ENCODE assay signal across 2 cellular contexts in the genomic region with DNA sequence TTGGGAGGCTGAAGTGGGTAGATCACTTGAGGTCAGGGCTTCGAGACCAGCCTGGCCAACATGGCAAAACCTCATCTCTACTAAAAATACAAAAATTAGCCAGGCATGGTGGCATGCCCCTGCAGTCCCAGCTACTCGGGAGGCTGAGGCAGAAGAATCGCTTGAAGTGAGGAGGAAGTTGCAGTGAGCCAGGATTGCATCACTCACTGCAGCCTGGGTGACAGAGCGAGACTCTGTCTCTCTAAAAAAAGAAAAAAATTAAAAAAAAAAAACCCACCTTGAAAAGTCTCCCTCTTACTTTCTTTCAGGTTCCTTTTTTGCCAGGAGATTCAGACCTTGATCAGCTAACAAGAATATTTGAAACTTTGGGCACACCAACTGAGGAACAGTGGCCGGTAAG.
A peak's percentile ranks its signal among the peaks of the same experiment; 100 is the strongest.
TF ChIP-seq lines count a peak whose summit lies in the region.

No MANE protein-coding gene starts in this region.

TF ChIP-seq in IMR-90, 13 proteins besides CTCF, POLR2A, EP300 and RAD21:
- no peak for TF ChIP-seq CHD1 (IDR thresholded peaks at IDR 0.05; ENCODE audit: low read depth, low read length)
- TF ChIP-seq, protein P1, sequence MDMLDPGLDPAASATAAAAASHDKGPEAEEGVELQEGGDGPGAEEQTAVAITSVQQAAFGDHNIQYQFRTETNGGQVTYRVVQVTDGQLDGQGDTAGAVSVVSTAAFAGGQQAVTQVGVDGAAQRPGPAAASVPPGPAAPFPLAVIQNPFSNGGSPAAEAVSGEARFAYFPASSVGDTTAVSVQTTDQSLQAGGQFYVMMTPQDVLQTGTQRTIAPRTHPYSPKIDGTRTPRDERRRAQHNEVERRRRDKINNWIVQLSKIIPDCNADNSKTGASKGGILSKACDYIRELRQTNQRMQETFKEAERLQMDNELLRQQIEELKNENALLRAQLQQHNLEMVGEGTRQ (IDR thresholded peaks at IDR 0.05; ENCODE audit: low read depth, low read length): no peak
- TF ChIP-seq FOS (IDR thresholded peaks at IDR 0.05; ENCODE audit: low read depth, low read length): no peak
- TF ChIP-seq RFX5 (IDR thresholded peaks at IDR 0.05; ENCODE audit: low read depth, low read length): no peak
- TF ChIP-seq SMC3 (IDR thresholded peaks at IDR 0.05; ENCODE audit: low read depth, low read length): no peak
- TF ChIP-seq CEBPB (IDR thresholded peaks at IDR 0.05; ENCODE audit: low read depth, low read length): no peak
- no peak for TF ChIP-seq NFE2L2 (IDR thresholded peaks at IDR 0.05; ENCODE audit: low read depth, low read length)
- no peak for TF ChIP-seq MAFK (IDR thresholded peaks at IDR 0.05; ENCODE audit: low read depth, low read length)
- TF ChIP-seq MAZ (IDR thresholded peaks at IDR 0.05; ENCODE audit: borderline replicate concordance, low read depth, low read length): no peak
- no peak for TF ChIP-seq BHLHE40 (IDR thresholded peaks at IDR 0.05; ENCODE audit: low read depth, low read length)
- no peak for TF ChIP-seq MXI1 (IDR thresholded peaks at IDR 0.05; ENCODE audit: borderline replicate concordance, low read depth, low read length)
- TF ChIP-seq, protein P2, sequence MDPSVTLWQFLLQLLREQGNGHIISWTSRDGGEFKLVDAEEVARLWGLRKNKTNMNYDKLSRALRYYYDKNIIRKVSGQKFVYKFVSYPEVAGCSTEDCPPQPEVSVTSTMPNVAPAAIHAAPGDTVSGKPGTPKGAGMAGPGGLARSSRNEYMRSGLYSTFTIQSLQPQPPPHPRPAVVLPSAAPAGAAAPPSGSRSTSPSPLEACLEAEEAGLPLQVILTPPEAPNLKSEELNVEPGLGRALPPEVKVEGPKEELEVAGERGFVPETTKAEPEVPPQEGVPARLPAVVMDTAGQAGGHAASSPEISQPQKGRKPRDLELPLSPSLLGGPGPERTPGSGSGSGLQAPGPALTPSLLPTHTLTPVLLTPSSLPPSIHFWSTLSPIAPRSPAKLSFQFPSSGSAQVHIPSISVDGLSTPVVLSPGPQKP (IDR thresholded peaks at IDR 0.05; ENCODE audit: borderline replicate concordance, low read depth, low read length): no peak
- no peak for TF ChIP-seq RCOR1 (IDR thresholded peaks at IDR 0.05; ENCODE audit: insufficient replicate concordance, low read length)

TF ChIP-seq in K562, 482 proteins besides CTCF, POLR2A, EP300 and RAD21:
- no peak for TF ChIP-seq U2AF2 (optimal IDR thresholded peaks at IDR 0.05; ENCODE audit: low read depth, low read length)
- TF ChIP-seq, protein P3, sequence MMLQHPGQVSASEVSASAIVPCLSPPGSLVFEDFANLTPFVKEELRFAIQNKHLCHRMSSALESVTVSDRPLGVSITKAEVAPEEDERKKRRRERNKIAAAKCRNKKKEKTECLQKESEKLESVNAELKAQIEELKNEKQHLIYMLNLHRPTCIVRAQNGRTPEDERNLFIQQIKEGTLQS (IDR thresholded peaks at IDR 0.05): peak; percentile 48; the same call in 1 of the 2 replicates
- TF ChIP-seq, protein P3 (CRISPR knock-in tag; conservative IDR thresholded peaks at IDR 0.05): no peak
- no peak for TF ChIP-seq KAT8 (IDR thresholded peaks at IDR 0.05; ENCODE audit: low read depth)
- TF ChIP-seq CEBPG (CRISPR knock-in tag; IDR thresholded peaks at IDR 0.05): no peak
- peak in 1 of 2 experiments; percentile 43; a peak in 1 of 4 replicates for TF ChIP-seq CEBPG (tag; conservative IDR thresholded peaks at IDR 0.05 in 1 of 2, IDR thresholded peaks at IDR 0.05 in 1 of 2)
- TF ChIP-seq SPI1 (IDR thresholded peaks at IDR 0.05; ENCODE audit: borderline replicate concordance, low read depth, low read length): no peak
- no peak for TF ChIP-seq HNRNPH1 (optimal IDR thresholded peaks at IDR 0.05; ENCODE audit: low read depth, low read length)
- TF ChIP-seq ZNF583 (CRISPR knock-in tag; IDR thresholded peaks at IDR 0.05): no peak
- no peak for TF ChIP-seq SRSF9 (IDR thresholded peaks at IDR 0.05; ENCODE audit: borderline replicate concordance, low read depth, low read length)
- TF ChIP-seq, protein P4, sequence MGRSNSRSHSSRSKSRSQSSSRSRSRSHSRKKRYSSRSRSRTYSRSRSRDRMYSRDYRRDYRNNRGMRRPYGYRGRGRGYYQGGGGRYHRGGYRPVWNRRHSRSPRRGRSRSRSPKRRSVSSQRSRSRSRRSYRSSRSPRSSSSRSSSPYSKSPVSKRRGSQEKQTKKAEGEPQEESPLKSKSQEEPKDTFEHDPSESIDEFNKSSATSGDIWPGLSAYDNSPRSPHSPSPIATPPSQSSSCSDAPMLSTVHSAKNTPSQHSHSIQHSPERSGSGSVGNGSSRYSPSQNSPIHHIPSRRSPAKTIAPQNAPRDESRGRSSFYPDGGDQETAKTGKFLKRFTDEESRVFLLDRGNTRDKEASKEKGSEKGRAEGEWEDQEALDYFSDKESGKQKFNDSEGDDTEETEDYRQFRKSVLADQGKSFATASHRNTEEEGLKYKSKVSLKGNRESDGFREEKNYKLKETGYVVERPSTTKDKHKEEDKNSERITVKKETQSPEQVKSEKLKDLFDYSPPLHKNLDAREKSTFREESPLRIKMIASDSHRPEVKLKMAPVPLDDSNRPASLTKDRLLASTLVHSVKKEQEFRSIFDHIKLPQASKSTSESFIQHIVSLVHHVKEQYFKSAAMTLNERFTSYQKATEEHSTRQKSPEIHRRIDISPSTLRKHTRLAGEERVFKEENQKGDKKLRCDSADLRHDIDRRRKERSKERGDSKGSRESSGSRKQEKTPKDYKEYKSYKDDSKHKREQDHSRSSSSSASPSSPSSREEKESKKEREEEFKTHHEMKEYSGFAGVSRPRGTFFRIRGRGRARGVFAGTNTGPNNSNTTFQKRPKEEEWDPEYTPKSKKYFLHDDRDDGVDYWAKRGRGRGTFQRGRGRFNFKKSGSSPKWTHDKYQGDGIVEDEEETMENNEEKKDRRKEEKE (IDR thresholded peaks at IDR 0.05; ENCODE audit: borderline replicate concordance in 1 of 2, control insufficient read depth in 1 of 2, low read depth in 2 of 2, low read length in 1 of 2): no peak
- no peak for TF ChIP-seq HMG20B (CRISPR knock-in tag; IDR thresholded peaks at IDR 0.05)
- no peak for TF ChIP-seq COPS2 (conservative IDR thresholded peaks at IDR 0.05)
- no peak for TF ChIP-seq POLR3A (IDR thresholded peaks at IDR 0.05; ENCODE audit: borderline replicate concordance, extremely low read depth, insufficient read depth, insufficient read length)
